ENCODE assay signal across 27 cellular contexts in genomic region chrX:135168533-135168932, GRCh38. TPM values are rescaled to one million over a fixed set of nuclear protein-coding genes. Genes with fewer than 3 reads are reported as not detected.
"Had no signal": no experiment of that assay in that cellular context is flagged by ENCODE, and none has a peak within 500 bp of the region (broad histone marks: within the 10 kb centered on the region; RNA-seq: fewer than 3 reads in every experiment).

No MANE protein-coding gene starts in this region.

- H3K4me3 Mint-ChIP-seq: activated B cell treated with CpG ODN at 0.5 μM for 24 hours; activated CD4-positive, alpha-beta T cell treated with anti-CD3 and anti-CD28 coated beads, Interleukin-2, amount 10 ng/mL, durations not matched to agents 24 days and 14 days; activated CD8-positive, alpha-beta memory T cell treated with anti-CD3 and anti-CD28 coated beads, Interleukin-2, amount 10 ng/mL, durations not matched to agents 7 days and 5 days; activated naive CD8-positive, alpha-beta T cell treated with anti-CD3 and anti-CD28 coated beads, Interleukin-2, amount 50 U/mL, for 24 hours; activated T-cell treated with anti-CD3 and anti-CD28 coated beads, Interleukin-2, amount 50 U/mL, for 4 hours; dendritic cell treated with granulocyte-macrophage colony-stimulating factor and Interleukin-4, amounts not matched to agents 40 ng/mL and 50 ng/mL, for 4 days; T-helper 17 cell had no signal

- H3K36me3 Mint-ChIP-seq: activated CD8-positive, alpha-beta memory T cell treated with anti-CD3 and anti-CD28 coated beads, Interleukin-2, amount 10 ng/mL, durations not matched to agents 7 days and 5 days; activated naive CD4-positive, alpha-beta T cell treated with anti-CD3 and anti-CD28 coated beads, Interleukin-2, amount 50 U/mL, for 72 hours had no signal

- H3K36me3 ChIP-seq: brain microvascular endothelial cell, cardiac muscle cell, MG63 had no signal

- H3K9me3 Mint-ChIP-seq: activated B cell treated with CpG ODN at 0.5 μM for 24 hours; activated CD4-positive, alpha-beta T cell treated with anti-CD3 and anti-CD28 coated beads, Interleukin-2, amount 10 ng/mL, durations not matched to agents 24 days and 14 days; activated naive CD4-positive, alpha-beta T cell treated with anti-CD3 and anti-CD28 coated beads, Interleukin-2, amount 50 U/mL, for 72 hours; activated naive CD8-positive, alpha-beta T cell treated with anti-CD3 and anti-CD28 coated beads, Interleukin-2, amount 50 U/mL, for 24 hours; activated T-cell treated with anti-CD3 and anti-CD28 coated beads, Interleukin-2, amount 50 U/mL, for 4 hours; dendritic cell treated with granulocyte-macrophage colony-stimulating factor and Interleukin-4, amounts not matched to agents 40 ng/mL and 50 ng/mL, for 4 days had no signal

- H3K27me3 ChIP-seq: brain microvascular endothelial cell, cardiac muscle cell, MG63 had no signal

- H3K4me3 ChIP-seq: cardiac muscle cell, MG63 had no signal

- DNase-seq: activated B cell treated with CpG ODN at 0.5 μM for 24 hours; activated CD4-positive, alpha-beta T cell treated with anti-CD3 and anti-CD28 coated beads for 1 hour; activated CD4-positive, alpha-beta T cell treated with anti-CD3 and anti-CD28 coated beads, Interleukin-2, amount 10 ng/mL, durations not matched to agents 24 days and 14 days; activated CD4-positive, alpha-beta T cell treated with anti-CD3 and anti-CD28 coated beads, Interleukin-2, amount 50 U/mL, for 48 hours; activated CD8-positive, alpha-beta memory T cell treated with anti-CD3 and anti-CD28 coated beads, Interleukin-2, amount 10 ng/mL, durations not matched to agents 7 days and 5 days; activated effector memory CD4-positive, alpha-beta T cell treated with anti-CD3 and anti-CD28 coated beads, Interleukin-2, amount 50 U/mL, for 16 hours; activated naive CD4-positive, alpha-beta T cell treated with Interleukin-2 at 50 U/mL for 16 hours; activated naive CD8-positive, alpha-beta T cell treated with anti-CD3 and anti-CD28 coated beads, Interleukin-2, amount 50 U/mL, for 24 hours; activated T-cell treated with anti-CD3 and anti-CD28 coated beads, Interleukin-2, amount 50 U/mL, for 4 hours; amygdala; brain microvascular endothelial cell; cerebellar nuclear complex; MG63; NCI-H1092 treated with DMSO at 0.1 percent for 48 hours; NCI-H1436; NCI-H1694 treated with DMSO at 0.1 percent for 48 hours; NCI-H2029 treated with DMSO at 0.1 percent for 48 hours; NCI-H345; NCI-H510A; NCI-H69; PC-3; SHP77; T-helper 17 cell; T-helper 9 cell had no signal

- H3K27ac ChIP-seq: brain microvascular endothelial cell, cardiac muscle cell had no signal

- H3K27ac Mint-ChIP-seq: activated B cell treated with CpG ODN at 0.5 μM for 24 hours; activated CD4-positive, alpha-beta T cell treated with anti-CD3 and anti-CD28 coated beads, Interleukin-2, amount 10 ng/mL, durations not matched to agents 24 days and 14 days; activated CD8-positive, alpha-beta memory T cell treated with anti-CD3 and anti-CD28 coated beads, Interleukin-2, amount 10 ng/mL, durations not matched to agents 7 days and 5 days; activated naive CD4-positive, alpha-beta T cell treated with anti-CD3 and anti-CD28 coated beads, Interleukin-2, amount 50 U/mL, for 72 hours; activated naive CD8-positive, alpha-beta T cell treated with anti-CD3 and anti-CD28 coated beads, Interleukin-2, amount 50 U/mL, for 24 hours; dendritic cell treated with granulocyte-macrophage colony-stimulating factor and Interleukin-4, amounts not matched to agents 40 ng/mL and 50 ng/mL, for 4 days; T-helper 17 cell had no signal

- H3K4me1 Mint-ChIP-seq: activated B cell treated with CpG ODN at 0.5 μM for 24 hours; activated CD4-positive, alpha-beta T cell treated with anti-CD3 and anti-CD28 coated beads, Interleukin-2, amount 10 ng/mL, durations not matched to agents 24 days and 14 days; activated naive CD8-positive, alpha-beta T cell treated with anti-CD3 and anti-CD28 coated beads, Interleukin-2, amount 50 U/mL, for 24 hours had no signal

- H3K27me3 Mint-ChIP-seq: activated B cell treated with CpG ODN at 0.5 μM for 24 hours had no signal

- ATAC-seq: activated CD8-positive, alpha-beta memory T cell treated with anti-CD3 and anti-CD28 coated beads, Interleukin-2, amount 10 ng/mL, durations not matched to agents 7 days and 5 days; activated naive CD4-positive, alpha-beta T cell treated with anti-CD3 and anti-CD28 coated beads, Interleukin-2, amount 50 U/mL, for 72 hours; activated naive CD8-positive, alpha-beta T cell treated with anti-CD3 and anti-CD28 coated beads, Interleukin-2, amount 50 U/mL, for 24 hours; activated T-cell treated with anti-CD3 and anti-CD28 coated beads, Interleukin-2, amount 50 U/mL, for 4 hours; PC-3; T-helper 17 cell had no signal

- H3K9me3 ChIP-seq: MG63 had no signal

RNA-seq across cellular contexts. Expression of gene CT55, which starts 2.7 kb away (rescaled TPM):
- total RNA-seq: activated B cell treated with CpG ODN at 0.5 μM for 24 hours; activated CD4-positive, alpha-beta T cell treated with anti-CD3 and anti-CD28 coated beads, Interleukin-2, amount 10 ng/mL, durations not matched to agents 24 days and 14 days; activated CD8-positive, alpha-beta memory T cell treated with anti-CD3 and anti-CD28 coated beads, Interleukin-2, amount 10 ng/mL, durations not matched to agents 7 days and 5 days; activated naive CD4-positive, alpha-beta T cell treated with anti-CD3 and anti-CD28 coated beads, Interleukin-2, amount 50 U/mL, for 72 hours; activated T-cell treated with anti-CD3 and anti-CD28 coated beads, Interleukin-2, amount 50 U/mL, for 4 hours; cardiac muscle cell; PC-3; T-helper 17 cell had no signal
- polyA plus RNA-seq: cardiac muscle cell had no signal

RNA-seq across cellular contexts. Expression of gene ETDB, which starts 48.2 kb away (rescaled TPM):
- total RNA-seq: activated B cell treated with CpG ODN at 0.5 μM for 24 hours; activated CD4-positive, alpha-beta T cell treated with anti-CD3 and anti-CD28 coated beads, Interleukin-2, amount 10 ng/mL, durations not matched to agents 24 days and 14 days; activated CD8-positive, alpha-beta memory T cell treated with anti-CD3 and anti-CD28 coated beads, Interleukin-2, amount 10 ng/mL, durations not matched to agents 7 days and 5 days; activated naive CD4-positive, alpha-beta T cell treated with anti-CD3 and anti-CD28 coated beads, Interleukin-2, amount 50 U/mL, for 72 hours; activated T-cell treated with anti-CD3 and anti-CD28 coated beads, Interleukin-2, amount 50 U/mL, for 4 hours; cardiac muscle cell; PC-3; T-helper 17 cell had no signal
- polyA plus RNA-seq: cardiac muscle cell had no signal
